15 cellular contexts compared by ENCODE assay signal in the genomic region with DNA sequence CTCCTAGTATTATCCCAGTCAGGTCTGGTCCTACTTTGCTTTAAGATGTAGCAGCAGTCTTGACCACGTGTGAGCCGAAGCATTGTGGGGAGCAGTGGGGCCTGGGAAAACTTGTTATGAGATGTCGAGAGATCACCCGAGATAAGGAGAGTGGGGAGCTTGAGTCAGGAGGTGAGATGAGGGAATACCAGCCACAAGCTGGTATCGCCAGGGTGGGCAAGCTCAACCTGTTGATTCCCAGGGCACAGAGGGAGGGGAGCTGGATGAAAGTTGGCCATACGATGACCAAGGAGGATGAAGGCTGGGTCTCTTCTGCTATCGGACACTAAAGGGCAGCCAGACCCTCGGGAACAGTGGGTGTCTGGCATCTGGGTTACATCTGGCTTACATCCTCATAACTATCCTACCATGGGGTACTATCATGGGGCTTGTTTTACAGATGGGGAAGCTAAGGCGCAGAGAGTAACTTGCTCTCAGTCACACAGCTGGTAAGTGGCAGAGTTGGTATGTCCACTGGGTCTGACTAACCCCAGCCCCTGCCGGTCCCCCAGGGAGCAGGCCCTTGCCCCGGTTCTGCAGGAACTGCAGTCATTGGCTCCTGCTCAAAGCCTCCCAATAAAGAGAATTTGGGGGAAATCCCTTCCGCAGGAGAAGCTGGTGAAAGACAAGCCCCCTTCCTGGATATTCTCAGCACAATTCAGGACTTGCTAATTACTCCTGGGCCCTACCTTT. TPM values are rescaled to one million over a fixed set of nuclear protein-coding genes. Genes with fewer than 3 reads are reported as not detected.
A peak's percentile ranks its signal among the peaks of the same experiment; 100 is the strongest.
DNase-seq lines count a peak whose midpoint lies in the region; ATAC-seq, FAIRE-seq and TF ChIP-seq lines count a peak whose summit lies in the region.
"Had no signal": no experiment of that assay in that cellular context is flagged by ENCODE, and none has a peak within 500 bp of the region (broad histone marks: within the 10 kb centered on the region; RNA-seq: fewer than 3 reads in every experiment).

No MANE protein-coding gene starts in this region.

- H3K79me2 ChIP-seq in H1 (ENCODE audit: control insufficient read depth in 1 of 2, insufficient read depth in 2 of 2, low read length in 2 of 2): no peaks in the 10 kb centered on the region

- POLR2A ChIA-PET in H1 (lab: Charles Lee; ENCODE audit: partially characterized antibody): interaction anchor here (1.0 to 1.6 kb wide), 3 partner anchors 23 to 100 kb away, joined by 3 to 4 read pairs (median 3); no protein-coding TSS in a partner anchor

- H3K14ac ChIP-seq in H1 (ENCODE audit: insufficient read length) (no peak overlapping the region), neuronal stem cell (ENCODE audit: low read length) (no peak overlapping the region)

- H3K36me3 ChIP-seq in BLaER1 (no peaks in the 10 kb centered on the region), HUES6 (ENCODE audit: control insufficient read depth, insufficient read depth, low read length) (no peaks in the 10 kb centered on the region), H1 (ENCODE audit: control insufficient read depth in 2 of 4, insufficient read depth in 4 of 4, low read length in 3 of 4) (no peaks in the 10 kb centered on the region), neuronal stem cell (replicated peaks in 1 of 2; ENCODE audit: control insufficient read depth in 2 of 2, insufficient read depth in 2 of 2, low read length in 2 of 2) (peaks cover 0 to 2% of the 10 kb centered on the region in 2 donors)
- H3K36me3 ChIP-seq: right atrium auricular region had no signal

- ATAC-seq in GM19463 (IDR thresholded peaks at IDR 0.05; ENCODE audit: unreplicated experiment): no peak

- no peak overlapping the region for H3K56ac ChIP-seq in H1 (replicated peaks; ENCODE audit: insufficient read length, low read depth, low read length)

- H2AK5ac ChIP-seq in H1 (ENCODE audit: low read depth, low read length): no peak overlapping the region
- H2AK5ac ChIP-seq in neuronal stem cell (ENCODE audit: low read depth, low read length): peak overlapping the region; percentile 58

- no peak overlapping the region for H4K5ac ChIP-seq in H1 (ENCODE audit: insufficient read length, low read depth, low read length)

- H2BK5ac ChIP-seq in H1 (ENCODE audit: low read depth, low read length) (no peak overlapping the region), neuronal stem cell (ENCODE audit: low read length) (no peak overlapping the region)

- H2BK12ac ChIP-seq in H1 (ENCODE audit: low read depth, low read length) (no peak overlapping the region), neuronal stem cell (ENCODE audit: low read length) (no peak overlapping the region)

- H2BK120ac ChIP-seq in H1 (replicated peaks; ENCODE audit: low read depth, low read length) (no peak overlapping the region), neuronal stem cell (ENCODE audit: low read depth, low read length) (no peak overlapping the region)

- H3K4me3 ChIP-seq in BLaER1 (no peak overlapping the region), HUES6 (ENCODE audit: low read depth, low read length) (0 out of 2 replicates have a peak overlapping the region, but pooled peaks have one; percentile 1), H1 (ENCODE audit: extremely low read depth in 1 of 4, insufficient read depth in 2 of 4, low read depth in 3 of 4, low read length in 4 of 4) (peak overlapping the region in 2 of 4 experiments; percentile 0 to 32; a peak in 1 of 8 replicates), neuronal stem cell (ENCODE audit: low read length in 2 of 2) (no peak overlapping the region)

- TF ChIP-seq POLR2A in H1 (IDR thresholded peaks at IDR 0.05; ENCODE audit: control extremely low read depth in 1 of 2, low read depth in 2 of 2, low read length in 2 of 2): no peak

- H3K23ac ChIP-seq in H1 (ENCODE audit: insufficient read length): no peak overlapping the region
- peak overlapping the region; percentile 83 for H3K23ac ChIP-seq in neuronal stem cell (ENCODE audit: low read depth, low read length, poor library complexity)

- H4K8ac ChIP-seq in H1 (ENCODE audit: extremely low read depth, insufficient read depth, low read length) (no peak overlapping the region), neuronal stem cell (ENCODE audit: low read depth, low read length) (no peak overlapping the region)

- no peak for TF ChIP-seq RAD21 in H1 (IDR thresholded peaks at IDR 0.05 in 1 of 2, conservative IDR thresholded peaks at IDR 0.05 in 1 of 2; ENCODE audit: low read depth in 2 of 2, low read length in 2 of 2)

- TF ChIP-seq EP300 in H1 (IDR thresholded peaks at IDR 0.05; ENCODE audit: borderline replicate concordance in 1 of 2, low read depth in 2 of 2, low read length in 2 of 2): no peak

- H3K9ac ChIP-seq in BLaER1 (no peak overlapping the region), HUES6 (ENCODE audit: low read length) (no peak overlapping the region), H1 (replicated peaks in 1 of 4; ENCODE audit: extremely low read depth in 1 of 4, low read depth in 3 of 4, low read length in 3 of 4) (no peak overlapping the region), neuronal stem cell (ENCODE audit: low read depth, low read length, poor library complexity) (no peak overlapping the region)

- H3K18ac ChIP-seq in H1 (ENCODE audit: extremely low read depth, low read length) (0 out of 2 replicates have a peak overlapping the region, but pooled peaks have one; percentile 48), neuronal stem cell (ENCODE audit: low read length) (no peak overlapping the region)

- H3K23me2 ChIP-seq in H1 (ENCODE audit: low read depth, low read length): peaks cover 5% of the 10 kb centered on the region

- H3K9me3 ChIP-seq in BLaER1: no peaks in the 10 kb centered on the region
- no peaks in the 10 kb centered on the region for H3K9me3 ChIP-seq in HUES6 (ENCODE audit: control insufficient read depth, insufficient read depth, low read depth, low read length)
- H3K9me3 ChIP-seq in H1 (ENCODE audit: insufficient read depth in 2 of 2, low read depth in 1 of 2, low read length in 1 of 2): no peaks in the 10 kb centered on the region
- H3K9me3 ChIP-seq in neuronal stem cell (replicated peaks in 1 of 2; ENCODE audit: control insufficient read depth in 2 of 2, insufficient read depth in 1 of 2, low read depth in 1 of 2, low read length in 2 of 2): peaks cover 0 to 2% of the 10 kb centered on the region in 2 donors
- H3K9me3 ChIP-seq: right atrium auricular region had no signal

- no peaks in the 10 kb centered on the region for H4K20me1 ChIP-seq in BLaER1
- H4K20me1 ChIP-seq in H1 (replicated peaks in 1 of 2; ENCODE audit: control insufficient read depth in 1 of 2, insufficient read depth in 2 of 2, low read length in 2 of 2): peaks cover 3 to 12% of the 10 kb centered on the region in 2 experiments

- 53% methylated on average over 12 of the region's 12 CpGs; no CpG with 5 or more reads in 1 of the 2 experiments for WGBS in H1 (ENCODE audit: extremely low coverage in 1 of 2, insufficient coverage in 1 of 2, insufficient read length in 1 of 2, insufficient replicate concordance in 2 of 2, low coverage in 1 of 2, low lambda C conversion rate in 2 of 2, missing lambda C conversion rate in 1 of 2), 2 experiments
- no CpG with 5 or more reads among the region's 12 CpGs for WGBS in neuronal stem cell (ENCODE audit: extremely low coverage in 2 of 2, insufficient read length in 2 of 2, insufficient replicate concordance in 1 of 2), 2 donors

- H3K4ac ChIP-seq in H1 (replicated peaks; ENCODE audit: insufficient read length, low read depth, low read length) (no peak overlapping the region), neuronal stem cell (ENCODE audit: low read length) (no peak overlapping the region)

- H3K27me3 ChIP-seq in BLaER1: peaks cover 23% of the 10 kb centered on the region
- peaks cover 97% of the 10 kb centered on the region for H3K27me3 ChIP-seq in HUES6 (ENCODE audit: control insufficient read depth, insufficient read depth, low read length)
- H3K27me3 ChIP-seq in H1 (replicated peaks in 1 of 4; ENCODE audit: control insufficient read depth in 3 of 4, extremely low read depth in 1 of 4, insufficient read depth in 3 of 4, low read length in 3 of 4): peaks cover 52 to 83% (median 67%) of the 10 kb centered on the region in 4 experiments
- peaks cover 14 to 78% (median 75%) of the 10 kb centered on the region in 3 experiments for H3K27me3 ChIP-seq in neuronal stem cell (ENCODE audit: control insufficient read depth in 3 of 3, insufficient read depth in 3 of 3, low read depth in 1 of 3, low read length in 3 of 3)
- H3K27me3 ChIP-seq: right atrium auricular region had no signal

- TF ChIP-seq CTCF in H1 (IDR thresholded peaks at IDR 0.05; ENCODE audit: control extremely low read depth in 1 of 3, insufficient read depth in 1 of 3, low read depth in 1 of 3, low read length in 3 of 3): no peak

- H3K27ac ChIP-seq in BLaER1 (no peak overlapping the region), HUES6 (ENCODE audit: low read depth, low read length) (no peak overlapping the region), H1 (ENCODE audit: low read depth, low read length) (no peak overlapping the region), neuronal stem cell (replicated peaks; ENCODE audit: low read length) (no peak overlapping the region)
- H3K27ac ChIP-seq: right atrium auricular region had no signal

- H2BK15ac ChIP-seq in H1 (ENCODE audit: low read length): no peak overlapping the region
- H2BK15ac ChIP-seq in neuronal stem cell (ENCODE audit: low read length): no peak overlapping the region

- no peak overlapping the region for H4K91ac ChIP-seq in H1 (replicated peaks; ENCODE audit: insufficient read length, low read length)
- H4K91ac ChIP-seq in neuronal stem cell (ENCODE audit: low read depth, low read length, poor library complexity): no peak overlapping the region

- H3K79me1 ChIP-seq in H1 (ENCODE audit: low read depth, low read length) (no peaks in the 10 kb centered on the region; the same call in 1 of the 2 replicates), neuronal stem cell (ENCODE audit: low read depth, low read length) (no peaks in the 10 kb centered on the region)

- H3K4me1 ChIP-seq in BLaER1 (peaks cover 25% of the 10 kb centered on the region), HUES6 (ENCODE audit: control insufficient read depth, insufficient read depth, low read length) (peaks cover 17% of the 10 kb centered on the region), H1 (replicated peaks in 1 of 4; ENCODE audit: control insufficient read depth in 3 of 4, insufficient read depth in 4 of 4, low read length in 3 of 4) (peaks cover 0 to 15% (median 8%) of the 10 kb centered on the region in 4 experiments; a peak in 5 of 7 replicates), neuronal stem cell (ENCODE audit: control insufficient read depth in 2 of 2, insufficient read depth in 1 of 2, low read depth in 1 of 2, low read length in 2 of 2) (peaks cover 4 to 9% of the 10 kb centered on the region in 2 donors)

- DNase-seq in H1 (ENCODE audit: low read depth in 1 of 2, low spot score in 2 of 2) (no peak), neuronal stem cell (ENCODE audit: low spot score) (no peak), iPS-NIHi11 (ENCODE audit: low spot score) (no peak), OCI-M2 (lab: John Stamatoyannopoulos, UW; ENCODE audit: unreplicated experiment) (no peak), epidermal melanocyte (ENCODE audit: insufficient read length, low spot score) (no peak)
- DNase-seq: NCI-H446 treated with DMSO at 0.1 percent for 48 hours had no signal

- no peak for FAIRE-seq in H1 (lab: Jason Lieb, UNC)

- H2BK20ac ChIP-seq in H1 (ENCODE audit: low read length): no peak overlapping the region

- H3K4me2 ChIP-seq in BLaER1 (peak overlapping the region; percentile 88), H1 (ENCODE audit: insufficient read depth in 1 of 2, low read depth in 2 of 2, low read length in 2 of 2) (peak overlapping the region; percentile 63 to 81; a peak in 3 of 4 replicates), neuronal stem cell (ENCODE audit: insufficient read depth, low read length, poor library complexity, severe bottlenecking) (no peak overlapping the region)

- CTCF ChIA-PET in H1 (lab: Charles Lee; ENCODE audit: partially characterized antibody): interaction anchor here (0.6 to 21.6 kb wide), 32 partner anchors 9 to 1728 kb away, joined by 3 to 778 read pairs (median 7); a partner anchor contains a TSS

- H2AFZ ChIP-seq in H1 (ENCODE audit: low read length) (no peak overlapping the region), neuronal stem cell (ENCODE audit: low read length) (peak overlapping the region; percentile 86)

RNA-seq across cellular contexts. Expression of a gene that starts 13.4 kb away (rescaled TPM):
- not detected in 2 replicates for total RNA-seq in H1 (2021; fragmentation: NEBNext Ultra II Directional; extraction: Animal tissue kit (Norgen Biotek cat#: 25700))
- not detected in 2 replicates for polyA plus RNA-seq in H1 (2011; rRNA removed)
- not detected for polyA plus RNA-seq in H1 (2011; cell fraction: cytosol; rRNA removed)
- not detected for polyA plus RNA-seq in H1 (2011; cell fraction: nucleus; rRNA removed)
- polyA plus RNA-seq in H1 (2012, experiment 1 of 2): not detected in 4 replicates
- polyA plus RNA-seq in H1 (2012, experiment 2 of 2): not detected
- not detected for polyA plus RNA-seq in H1 (2013, experiment 1 of 2)
- not detected for polyA plus RNA-seq in H1 (2013, experiment 2 of 2)
- polyA minus RNA-seq in H1 (2011; rRNA and poly(A)+ RNA removed): not detected in 2 replicates
- polyA minus RNA-seq in H1 (2011; cell fraction: cytosol; rRNA and poly(A)+ RNA removed): not detected
- not detected for polyA minus RNA-seq in H1 (2011; cell fraction: nucleus; rRNA and poly(A)+ RNA removed)
- polyA plus RNA-seq in neuronal stem cell (2013, experiment 1 of 2): not detected
- not detected for polyA plus RNA-seq in neuronal stem cell (2013, experiment 2 of 2)
- total RNA-seq: activated T-helper 1 cell treated with anti-CD3 and anti-CD28 coated beads, Interleukin-12 subunit alpha, Interleukin-12 subunit beta, Interleukin-2, Interleukin-4 antibody, amounts not matched to agents 30 ng/mL and 10 ng/mL and 1 ng/mL, durations not matched to agents 14 hours and 24 hours and 36 hours; CD4-positive, CD25-positive, alpha-beta regulatory T cell; fibroblast of lung; occipital lobe; right atrium auricular region had no signal
- polyA plus RNA-seq: CD4-positive, CD25-positive, alpha-beta regulatory T cell; fibroblast of lung had no signal

RNA-seq across cellular contexts. Expression of a gene that starts 18.4 kb away (rescaled TPM):
- not detected in 2 replicates for total RNA-seq in H1 (2021; fragmentation: NEBNext Ultra II Directional; extraction: Animal tissue kit (Norgen Biotek cat#: 25700))
- not detected in 2 replicates for polyA plus RNA-seq in H1 (2011; rRNA removed)
- polyA plus RNA-seq in H1 (2011; cell fraction: cytosol; rRNA removed): not detected
- not detected for polyA plus RNA-seq in H1 (2011; cell fraction: nucleus; rRNA removed)
- polyA plus RNA-seq in H1 (2012, experiment 1 of 2): not detected in 4 replicates
- not detected for polyA plus RNA-seq in H1 (2012, experiment 2 of 2)
- not detected for polyA plus RNA-seq in H1 (2013, experiment 1 of 2)
- polyA plus RNA-seq in H1 (2013, experiment 2 of 2): not detected
- polyA minus RNA-seq in H1 (2011; rRNA and poly(A)+ RNA removed): not detected in 2 replicates
- polyA minus RNA-seq in H1 (2011; cell fraction: cytosol; rRNA and poly(A)+ RNA removed): not detected
- polyA minus RNA-seq in H1 (2011; cell fraction: nucleus; rRNA and poly(A)+ RNA removed): not detected
- not detected for polyA plus RNA-seq in neuronal stem cell (2013, experiment 1 of 2)
- polyA plus RNA-seq in neuronal stem cell (2013, experiment 2 of 2): not detected
- total RNA-seq: activated T-helper 1 cell treated with anti-CD3 and anti-CD28 coated beads, Interleukin-12 subunit alpha, Interleukin-12 subunit beta, Interleukin-2, Interleukin-4 antibody, amounts not matched to agents 30 ng/mL and 10 ng/mL and 1 ng/mL, durations not matched to agents 14 hours and 24 hours and 36 hours; CD4-positive, CD25-positive, alpha-beta regulatory T cell; fibroblast of lung; occipital lobe; right atrium auricular region had no signal
- polyA plus RNA-seq: CD4-positive, CD25-positive, alpha-beta regulatory T cell; fibroblast of lung; liver had no signal
